12 cellular contexts compared by ENCODE assay signal in the genomic region with DNA sequence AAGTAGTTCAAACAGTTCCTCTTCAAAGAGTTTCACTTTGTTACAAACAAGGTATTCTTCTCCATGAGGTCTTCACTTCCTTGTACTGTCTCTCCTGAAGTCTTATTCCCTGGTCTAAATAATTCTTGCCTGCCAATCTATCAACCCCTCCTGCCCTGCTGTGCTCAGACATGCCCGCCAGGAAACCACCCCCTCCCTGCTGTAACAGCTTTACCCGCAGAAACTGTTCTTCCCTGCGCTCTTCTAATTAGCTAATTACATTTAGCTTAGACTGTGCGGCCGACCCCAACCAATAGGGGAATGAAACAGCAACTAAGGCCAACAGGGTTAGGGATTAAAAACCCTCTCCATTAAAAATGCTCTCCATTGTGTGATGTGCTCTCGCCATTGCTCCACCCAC. TPM values are rescaled to one million over a fixed set of nuclear protein-coding genes. Genes with fewer than 3 reads are reported as not detected.
DNase-seq lines count a peak whose midpoint lies in the region; ATAC-seq and TF ChIP-seq lines count a peak whose summit lies in the region.
"Had no signal": no experiment of that assay in that cellular context is flagged by ENCODE, and none has a peak within 500 bp of the region (broad histone marks: within the 10 kb centered on the region; RNA-seq: fewer than 3 reads in every experiment).

No MANE protein-coding gene starts in this region.

- no peak overlapping the region for H3K27ac Mint-ChIP-seq in activated CD4-positive, alpha-beta T cell treated with anti-CD3 and anti-CD28 coated beads for 36 hours
- H3K27ac Mint-ChIP-seq in brain: peak overlapping the region; percentile 18 to 73 (median 34)
- H3K27ac Mint-ChIP-seq in stimulated activated memory B cell treated with anti-CD40 and anti-IgM and Interleukin-4, amounts not matched to agents 10 μg/mL and 1 μg/mL and 100 μg/mL, for 72 hours: peak overlapping the region; percentile 66
- H3K27ac Mint-ChIP-seq: activated T-helper 1 cell treated with anti-CD3 and anti-CD28 coated beads, Interleukin-12 subunit alpha, Interleukin-12 subunit beta, Interleukin-2, Interleukin-4 antibody, amounts not matched to agents 30 ng/mL and 10 ng/mL and 1 ng/mL, durations not matched to agents 14 hours and 24 hours and 36 hours had no signal

- ATAC-seq in activated CD4-positive, alpha-beta T cell treated with anti-CD3 and anti-CD28 coated beads for 36 hours: peak; percentile 49
- no peak for ATAC-seq in stimulated activated memory B cell treated with anti-CD40 and anti-IgM and Interleukin-4, amounts not matched to agents 10 μg/mL and 1 μg/mL and 100 μg/mL, for 72 hours
- no peak for ATAC-seq in GM21526 (IDR thresholded peaks at IDR 0.05; ENCODE audit: low FRiP score, unreplicated experiment)
- ATAC-seq: heart left ventricle had no signal

- CTCF ChIA-PET in activated CD4-positive, alpha-beta T cell treated with anti-CD3 and anti-CD28 coated beads for 36 hours (lab: Charles Lee): interaction anchor here (0.9 kb wide), 1 partner anchor 94 kb away, joined by 3 read pairs; no protein-coding TSS in a partner anchor

- no peaks in the 10 kb centered on the region for H3K9me2 ChIP-seq in GM23248 (ENCODE audit: insufficient read depth)

- H3K27ac ChIP-seq in GM23248: no peak overlapping the region

- no peak overlapping the region for H3K9ac ChIP-seq in GM23248

- H3K4me2 ChIP-seq in GM23248 (ENCODE audit: unreplicated experiment): no peak overlapping the region

- no peak overlapping the region for H2AFZ ChIP-seq in GM23248

- in situ Hi-C loops in GM23248 (cut with MboI): no loop called here

- no peaks in the 10 kb centered on the region for H3K36me3 ChIP-seq in GM23248 (ENCODE audit: low read depth)
- H3K36me3 ChIP-seq: heart left ventricle had no signal

- intact Hi-C loops in activated CD4-positive, alpha-beta T cell treated with anti-CD3 and anti-CD28 coated beads for 36 hours (cut with DNase I, micrococcal nuclease): no loop called here

- 25 to 34% methylated on average over 6 of the region's 6 CpGs for WGBS in GM23248 (ENCODE audit: low coverage in 1 of 2, low lambda C conversion rate in 2 of 2, missing lambda C conversion rate in 2 of 2), 2 experiments

- POLR2A ChIA-PET in activated CD4-positive, alpha-beta T cell treated with anti-CD3 and anti-CD28 coated beads for 36 hours (lab: Charles Lee): no interaction called here

- peaks cover 13% of the 10 kb centered on the region for H3K9me3 Mint-ChIP-seq in activated CD4-positive, alpha-beta T cell treated with anti-CD3 and anti-CD28 coated beads for 36 hours (ENCODE audit: low read depth)
- H3K9me3 Mint-ChIP-seq in brain: peaks cover 0 to 7% (median 3%) of the 10 kb centered on the region in 5 experiments
- H3K9me3 Mint-ChIP-seq in stimulated activated memory B cell treated with anti-CD40 and anti-IgM and Interleukin-4, amounts not matched to agents 10 μg/mL and 1 μg/mL and 100 μg/mL, for 72 hours: peaks cover 14% of the 10 kb centered on the region

- H3K4me3 Mint-ChIP-seq in activated CD4-positive, alpha-beta T cell treated with anti-CD3 and anti-CD28 coated beads for 36 hours: no peak overlapping the region
- peak overlapping the region in 4 of 5 experiments; percentile 19 to 67 (median 58) for H3K4me3 Mint-ChIP-seq in brain
- H3K4me3 Mint-ChIP-seq in stimulated activated memory B cell treated with anti-CD40 and anti-IgM and Interleukin-4, amounts not matched to agents 10 μg/mL and 1 μg/mL and 100 μg/mL, for 72 hours: peak overlapping the region; percentile 25
- H3K4me3 Mint-ChIP-seq: activated T-helper 1 cell treated with anti-CD3 and anti-CD28 coated beads, Interleukin-12 subunit alpha, Interleukin-12 subunit beta, Interleukin-2, Interleukin-4 antibody, amounts not matched to agents 30 ng/mL and 10 ng/mL and 1 ng/mL, durations not matched to agents 14 hours and 24 hours and 36 hours had no signal

- peaks cover 6% of the 10 kb centered on the region for H3K4me1 Mint-ChIP-seq in activated CD4-positive, alpha-beta T cell treated with anti-CD3 and anti-CD28 coated beads for 36 hours
- H3K4me1 Mint-ChIP-seq in brain: peaks cover 30% of the 10 kb centered on the region
- H3K4me1 Mint-ChIP-seq in stimulated activated memory B cell treated with anti-CD40 and anti-IgM and Interleukin-4, amounts not matched to agents 10 μg/mL and 1 μg/mL and 100 μg/mL, for 72 hours: peaks cover 8% of the 10 kb centered on the region

- peaks cover 7% of the 10 kb centered on the region for H3K27me3 Mint-ChIP-seq in activated CD4-positive, alpha-beta T cell treated with anti-CD3 and anti-CD28 coated beads for 36 hours
- no peaks in the 10 kb centered on the region for H3K27me3 Mint-ChIP-seq in brain
- H3K27me3 Mint-ChIP-seq in stimulated activated memory B cell treated with anti-CD40 and anti-IgM and Interleukin-4, amounts not matched to agents 10 μg/mL and 1 μg/mL and 100 μg/mL, for 72 hours: peaks cover 19% of the 10 kb centered on the region

- no peaks in the 10 kb centered on the region for H3K4me1 ChIP-seq in GM23248 (ENCODE audit: insufficient read depth)
- H3K4me1 ChIP-seq: heart left ventricle had no signal

- no peaks in the 10 kb centered on the region for H4K20me1 ChIP-seq in GM23248 (ENCODE audit: insufficient read depth)

- no peak overlapping the region for H3K4me3 ChIP-seq in GM23248
- H3K4me3 ChIP-seq: heart left ventricle had no signal

- no peaks in the 10 kb centered on the region for H3F3A ChIP-seq in GM23248 (ENCODE audit: insufficient read depth)

- H3K9me3 ChIP-seq in GM23248 (ENCODE audit: low read depth): no peaks in the 10 kb centered on the region

- H3K36me3 Mint-ChIP-seq in activated CD4-positive, alpha-beta T cell treated with anti-CD3 and anti-CD28 coated beads for 36 hours (ENCODE audit: low read depth): no peaks in the 10 kb centered on the region
- no peaks in the 10 kb centered on the region for H3K36me3 Mint-ChIP-seq in brain
- H3K36me3 Mint-ChIP-seq in stimulated activated memory B cell treated with anti-CD40 and anti-IgM and Interleukin-4, amounts not matched to agents 10 μg/mL and 1 μg/mL and 100 μg/mL, for 72 hours: peaks cover 4% of the 10 kb centered on the region

- no peaks in the 10 kb centered on the region for H3K79me2 ChIP-seq in GM23248 (ENCODE audit: insufficient read depth)

- peak; percentile 13 for DNase-seq in activated CD4-positive, alpha-beta T cell treated with anti-CD3 and anti-CD28 coated beads for 36 hours
- DNase-seq in activated CD4-positive, alpha-beta T cell treated with anti-CD3 and anti-CD28 coated beads for 4 hours: no peak
- DNase-seq in NCI-H82 treated with DMSO at 0.1 percent for 48 hours (lab: John Stamatoyannopoulos, UW; ENCODE audit: unreplicated experiment): peak; percentile 92
- DNase-seq in GM23248: no peak
- DNase-seq in stimulated activated CD4-positive, alpha-beta T cell treated with anti-CD3 and anti-CD28 coated beads, Interleukin-2, amount 100 ng/mL, for 24 hours: no peak
- DNase-seq: heart left ventricle, NCI-H510A treated with DMSO at 0.1 percent for 48 hours, T-helper 9 cell had no signal

- no peak for TF ChIP-seq CTCF in brain (conservative IDR thresholded peaks at IDR 0.05)

- no peaks in the 10 kb centered on the region for H3K27me3 ChIP-seq in GM23248 (replicated peaks; ENCODE audit: insufficient read depth)
- H3K27me3 ChIP-seq: heart left ventricle had no signal

RNA-seq across cellular contexts. Expression of gene ZNF846, which starts 46.7 kb away (rescaled TPM):
- 1 to 10 TPM; 5.3 to 6.4 TPM for total RNA-seq in activated CD4-positive, alpha-beta T cell treated with anti-CD3 and anti-CD28 coated beads for 36 hours
- 5.3 TPM for polyA plus RNA-seq in brain (ENCODE audit: insufficient read depth, low read depth, low replicate concordance)
- 5.9 and 7.1 TPM in 2 replicates for total RNA-seq in GM23248 (2014; rRNA removed; shearing (Covaris generic))
- 5.2 and 6.1 TPM in 2 replicates for polyA plus RNA-seq in GM23248 (2016; fragmentation: Nextera tagmentation; extraction: Ambion mirVana)

RNA-seq across cellular contexts. Expression of gene ZNF562, which starts 47.0 kb away (rescaled TPM):
- 10 to 100 TPM; 29.9 to 39.7 TPM for total RNA-seq in activated CD4-positive, alpha-beta T cell treated with anti-CD3 and anti-CD28 coated beads for 36 hours
- polyA plus RNA-seq in brain (ENCODE audit: insufficient read depth, low read depth, low replicate concordance) (12.2 TPM), GM23248 (2016; fragmentation: Nextera tagmentation; extraction: Ambion mirVana) (7.2 and 8.0 TPM in 2 replicates)
- 17.5 and 21.9 TPM in 2 replicates for total RNA-seq in GM23248 (2014; rRNA removed; shearing (Covaris generic))

Comparison
In these comparisons a context has a peak if more than half of its experiments do, and no peak if none do; other contexts are left out.
1. DNase-seq: peak in activated CD4-positive, alpha-beta T cell treated with anti-CD3 and anti-CD28 coated beads for 36 hours (single experiment) and NCI-H82 treated with DMSO at 0.1 percent for 48 hours (single experiment); none in activated CD4-positive, alpha-beta T cell treated with anti-CD3 and anti-CD28 coated beads for 4 hours (0 of 2), GM23248 (single experiment) and stimulated activated CD4-positive, alpha-beta T cell treated with anti-CD3 and anti-CD28 coated beads, Interleukin-2, amount 100 ng/mL, for 24 hours (0 of 2).